ENCODE assay signal across 9 cellular contexts in genomic region chr11:74778581-74778980, GRCh38. TPM values are rescaled to one million over a fixed set of nuclear protein-coding genes. Genes with fewer than 3 reads are reported as not detected.
"Had no signal": no experiment of that assay in that cellular context is flagged by ENCODE, and none has a peak within 500 bp of the region (broad histone marks: within the 10 kb centered on the region; RNA-seq: fewer than 3 reads in every experiment).

No MANE protein-coding gene starts in this region.

- FAIRE-seq: G401.6, GM12878, GM12891, GM12892, GM18507, GM19239 had no signal

- ATAC-seq: GM12878 had no signal

- DNase-seq: GDM1, GF-D8 had no signal

- H3K4me3 ChIP-seq: GM12878 had no signal

RNA-seq across cellular contexts. Expression of gene CHRDL2, which starts 47.4 kb away (rescaled TPM):
- total RNA-seq: G401, GM12878 had no signal
- polyA plus RNA-seq: GM12878 had no signal
